In the genomic region with DNA sequence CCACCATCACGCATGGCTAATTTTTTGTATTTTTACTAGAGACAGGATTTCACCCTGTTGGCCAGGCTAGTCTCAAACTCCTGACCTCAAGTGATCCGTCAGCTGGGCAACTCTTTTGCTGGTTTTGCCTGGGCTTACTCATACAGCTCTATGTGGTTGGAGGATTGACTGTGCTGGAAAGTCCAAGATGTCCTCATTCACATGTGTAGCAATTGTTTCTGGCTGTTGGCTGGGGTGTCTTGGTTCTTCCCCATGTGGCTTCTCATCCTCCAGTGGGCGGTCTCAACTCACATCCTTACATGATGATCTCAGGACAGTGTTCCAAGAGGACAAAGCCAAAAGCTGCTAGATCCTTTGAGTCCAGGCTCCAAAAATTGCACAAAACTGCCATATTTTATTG, we compare ENCODE assay signal across 11 cellular contexts. TPM values are rescaled to one million over a fixed set of nuclear protein-coding genes. Genes with fewer than 3 reads are reported as not detected.
DNase-seq lines count a peak whose midpoint lies in the region; ATAC-seq lines count a peak whose summit lies in the region.
"Had no signal": no experiment of that assay in that cellular context is flagged by ENCODE, and none has a peak within 500 bp of the region (broad histone marks: within the 10 kb centered on the region; RNA-seq: fewer than 3 reads in every experiment).

No MANE protein-coding gene starts in this region.

- H3K36me3 Mint-ChIP-seq in activated naive CD8-positive, alpha-beta T cell treated with anti-CD3 and anti-CD28 coated beads for 36 hours = no peaks in the 10 kb centered on the region

- H3K4me1 Mint-ChIP-seq in activated naive CD8-positive, alpha-beta T cell treated with anti-CD3 and anti-CD28 coated beads for 36 hours = peaks cover 3% of the 10 kb centered on the region

- ATAC-seq in GM19025 (IDR thresholded peaks at IDR 0.05; ENCODE audit: low read depth, unreplicated experiment) (peak; percentile 73), HG02884 (IDR thresholded peaks at IDR 0.05; ENCODE audit: unreplicated experiment) (peak; percentile 94)

- peaks cover 5% of the 10 kb centered on the region for H3K27me3 Mint-ChIP-seq in activated naive CD8-positive, alpha-beta T cell treated with anti-CD3 and anti-CD28 coated beads for 36 hours

- DNase-seq in EH (ENCODE audit: low read depth) (peak; percentile 15), NCI-H2107 treated with DMSO at 0.1 percent for 48 hours (lab: John Stamatoyannopoulos, UW; ENCODE audit: unreplicated experiment) (no peak), GM19240 (ENCODE audit: insufficient read length, low spot score) (no peak), GM03348 (ENCODE audit: low spot score) (no peak), SHP77 (lab: John Stamatoyannopoulos, UW) (no peak)
- peak; percentile 9 for DNase-seq in activated naive CD8-positive, alpha-beta T cell treated with anti-CD3 and anti-CD28 coated beads for 36 hours
- DNase-seq: amniotic stem cell, esophagus squamous epithelium, NCI-H1436 treated with DMSO at 0.1 percent for 48 hours had no signal

- no peaks in the 10 kb centered on the region for H3K9me3 Mint-ChIP-seq in activated naive CD8-positive, alpha-beta T cell treated with anti-CD3 and anti-CD28 coated beads for 36 hours

- H3K27ac Mint-ChIP-seq in activated naive CD8-positive, alpha-beta T cell treated with anti-CD3 and anti-CD28 coated beads for 36 hours = no peak overlapping the region

- no peak overlapping the region for H3K4me3 Mint-ChIP-seq in activated naive CD8-positive, alpha-beta T cell treated with anti-CD3 and anti-CD28 coated beads for 36 hours

RNA-seq across cellular contexts. Expression of a gene that starts 53.3 kb away (rescaled TPM):
- total RNA-seq in activated naive CD8-positive, alpha-beta T cell treated with anti-CD3 and anti-CD28 coated beads for 36 hours = not detected
- total RNA-seq: esophagus squamous epithelium had no signal

Comparison
In these comparisons a context has a peak if more than half of its experiments do, and no peak if none do; other contexts are left out.
1. DNase-seq: peak in EH (single experiment) and activated naive CD8-positive, alpha-beta T cell treated with anti-CD3 and anti-CD28 coated beads for 36 hours (single experiment); none in NCI-H2107 treated with DMSO at 0.1 percent for 48 hours (single experiment), GM19240 (single experiment), GM03348 (single experiment) and SHP77 (0 of 2).